9 cellular contexts compared by ENCODE assay signal in the genomic region with DNA sequence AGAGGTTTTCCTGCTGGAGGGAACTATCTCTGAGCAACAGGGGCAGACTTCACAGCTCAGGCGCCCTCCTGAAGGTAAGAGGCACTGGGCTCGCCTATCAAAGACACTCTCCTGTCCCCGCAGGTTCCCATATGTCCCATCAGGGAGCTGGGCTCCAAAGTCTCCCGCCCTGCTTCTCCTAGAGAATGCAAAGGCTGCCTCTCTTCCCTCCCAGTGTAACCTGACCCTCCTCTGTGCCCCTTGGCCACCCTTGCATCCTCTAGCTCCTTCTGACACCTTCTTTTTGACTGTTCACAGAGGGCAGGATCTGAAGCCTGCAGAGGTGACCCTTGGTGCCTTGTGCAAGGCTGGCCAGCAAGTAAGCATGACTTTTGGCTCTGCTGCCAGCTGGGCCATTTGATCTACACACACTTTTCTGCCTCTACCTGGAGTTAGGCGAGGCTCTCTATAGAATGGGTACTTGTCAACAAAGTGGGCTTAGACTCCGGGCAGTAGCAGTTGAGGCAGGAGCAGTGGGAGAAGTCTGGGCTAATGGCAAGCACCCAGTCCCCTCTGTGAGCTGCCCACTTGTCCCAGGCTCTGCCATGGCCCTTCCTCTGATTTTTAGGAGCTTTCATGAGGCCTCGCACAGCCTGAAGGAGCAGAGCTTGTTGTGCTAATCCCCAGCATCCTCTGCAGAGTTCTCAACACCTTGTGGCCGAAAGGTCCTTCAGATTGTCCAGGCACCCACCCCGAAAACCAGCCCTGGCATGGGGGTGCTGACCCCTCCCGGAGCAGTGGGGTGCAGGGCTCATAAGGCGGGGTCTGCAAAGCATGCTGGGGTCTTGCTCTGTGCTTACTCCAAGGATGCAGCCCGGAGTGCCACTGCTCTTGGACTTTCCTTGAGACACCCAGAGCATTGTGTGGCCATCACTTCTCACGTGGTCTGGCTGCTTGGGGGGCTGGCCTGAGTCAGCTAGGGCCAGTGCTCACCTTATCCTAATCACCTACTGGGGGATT.
DNase-seq lines count a peak whose midpoint lies in the region; ATAC-seq, FAIRE-seq and TF ChIP-seq lines count a peak whose summit lies in the region.
"Had no signal": no experiment of that assay in that cellular context is flagged by ENCODE, and none has a peak within 500 bp of the region (broad histone marks: within the 10 kb centered on the region; RNA-seq: fewer than 3 reads in every experiment).

No MANE protein-coding gene starts in this region.

- no peaks in the 10 kb centered on the region for H3K79me2 ChIP-seq in astrocyte (ENCODE audit: insufficient read depth, low read length)

- H3K27ac ChIP-seq in astrocyte (ENCODE audit: low read depth, low read length) (peak overlapping the region; percentile 70), thoracic aorta (peak overlapping the region in 1 of 2 donors; percentile 89), colonic mucosa (no peak overlapping the region)

- H3K27ac Mint-ChIP-seq in T-helper 2 cell treated with Interferon-gamma antibody and Interleukin-4, amounts not matched to agents 5 μg/mL and 100 μg/mL, for 36 hours = peak overlapping the region; percentile 64
- H3K27ac Mint-ChIP-seq in astrocyte (ENCODE audit: unreplicated experiment) (no peak overlapping the region), memory B cell (peak overlapping the region; percentile 60)

- no peaks in the 10 kb centered on the region for H3K36me3 Mint-ChIP-seq in T-helper 2 cell treated with Interferon-gamma antibody and Interleukin-4, amounts not matched to agents 5 μg/mL and 100 μg/mL, for 36 hours (ENCODE audit: low read depth)
- no peaks in the 10 kb centered on the region for H3K36me3 Mint-ChIP-seq in astrocyte (ENCODE audit: low read depth, unreplicated experiment)
- H3K36me3 Mint-ChIP-seq in memory B cell = no peaks in the 10 kb centered on the region

- H3K9me3 ChIP-seq in astrocyte (ENCODE audit: insufficient read depth, low read depth, low read length) (no peaks in the 10 kb centered on the region), thoracic aorta (no peaks in the 10 kb centered on the region), colonic mucosa (no peaks in the 10 kb centered on the region)

- H3K36me3 ChIP-seq in astrocyte (ENCODE audit: insufficient read depth, low read length) = no peaks in the 10 kb centered on the region
- H3K36me3 ChIP-seq in thoracic aorta = no peaks in the 10 kb centered on the region
- H3K36me3 ChIP-seq in colonic mucosa = no peaks in the 10 kb centered on the region

- intact Hi-C loops in colonic mucosa (cut with DNase I) = no loop called here

- peak overlapping the region; percentile 39 for H3K9ac ChIP-seq in astrocyte (ENCODE audit: low read length)
- peak overlapping the region in 1 of 2 donors; percentile 30 for H3K9ac ChIP-seq in colonic mucosa (ENCODE audit: low read depth in 2 of 2, low read length in 2 of 2)

- no peak for ATAC-seq in memory B cell (ENCODE audit: low read depth)
- no peak for ATAC-seq in thoracic aorta (ENCODE audit: insufficient number of reproducible peaks, low FRiP score, low read depth)
- ATAC-seq in GM21360 (IDR thresholded peaks at IDR 0.05; ENCODE audit: unreplicated experiment) = no peak

- H3K4me1 Mint-ChIP-seq in T-helper 2 cell treated with Interferon-gamma antibody and Interleukin-4, amounts not matched to agents 5 μg/mL and 100 μg/mL, for 36 hours (ENCODE audit: low read depth) = peaks cover 47% of the 10 kb centered on the region
- H3K4me1 Mint-ChIP-seq in astrocyte (ENCODE audit: low read depth, unreplicated experiment) = no peaks in the 10 kb centered on the region
- H3K4me1 Mint-ChIP-seq in memory B cell = peaks cover 31% of the 10 kb centered on the region

- H3K4me3 ChIP-seq in astrocyte (ENCODE audit: insufficient read depth, low read depth, low read length) (no peak overlapping the region), thoracic aorta (no peak overlapping the region), colonic mucosa (no peak overlapping the region)

- no peak for TF ChIP-seq CTCF in astrocyte (IDR thresholded peaks at IDR 0.05; ENCODE audit: insufficient read depth, low read depth, low read length)
- TF ChIP-seq CTCF in thoracic aorta (IDR thresholded peaks at IDR 0.05) = no peak
- no peak for TF ChIP-seq CTCF in colonic mucosa (IDR thresholded peaks at IDR 0.05)

- no peak overlapping the region for H2AFZ ChIP-seq in astrocyte (ENCODE audit: low read depth, low read length)

- H3K4me1 ChIP-seq in astrocyte (ENCODE audit: insufficient read depth, low read length) (peaks cover 31% of the 10 kb centered on the region), thoracic aorta (ENCODE audit: control insufficient read depth in 1 of 2, low read depth in 2 of 2) (peaks cover 27 to 46% of the 10 kb centered on the region in 2 donors), colonic mucosa (no peaks in the 10 kb centered on the region)

- peak overlapping the region; percentile 22 for H3K4me2 ChIP-seq in astrocyte (ENCODE audit: low read length)

- no peaks in the 10 kb centered on the region for H4K20me1 ChIP-seq in astrocyte (ENCODE audit: insufficient read depth, low read length)

- H3K27me3 ChIP-seq in astrocyte (ENCODE audit: insufficient read depth, low read length) = no peaks in the 10 kb centered on the region
- H3K27me3 ChIP-seq in thoracic aorta (replicated peaks; ENCODE audit: insufficient read depth) = no peaks in the 10 kb centered on the region
- H3K27me3 ChIP-seq in colonic mucosa = no peaks in the 10 kb centered on the region

- no peaks in the 10 kb centered on the region for H3K9me3 Mint-ChIP-seq in T-helper 2 cell treated with Interferon-gamma antibody and Interleukin-4, amounts not matched to agents 5 μg/mL and 100 μg/mL, for 36 hours
- peaks cover 15% of the 10 kb centered on the region for H3K9me3 Mint-ChIP-seq in astrocyte (ENCODE audit: unreplicated experiment)
- H3K9me3 Mint-ChIP-seq in memory B cell = no peaks in the 10 kb centered on the region
- H3K9me3 Mint-ChIP-seq: neural crest cell had no signal

- H3K4me3 Mint-ChIP-seq in T-helper 2 cell treated with Interferon-gamma antibody and Interleukin-4, amounts not matched to agents 5 μg/mL and 100 μg/mL, for 36 hours = no peak overlapping the region
- H3K4me3 Mint-ChIP-seq in astrocyte (ENCODE audit: unreplicated experiment) (no peak overlapping the region), memory B cell (no peak overlapping the region)
- H3K4me3 Mint-ChIP-seq: neural crest cell had no signal

- no peaks in the 10 kb centered on the region for H3K27me3 Mint-ChIP-seq in T-helper 2 cell treated with Interferon-gamma antibody and Interleukin-4, amounts not matched to agents 5 μg/mL and 100 μg/mL, for 36 hours (ENCODE audit: low read depth)
- H3K27me3 Mint-ChIP-seq in astrocyte (ENCODE audit: low read depth, unreplicated experiment) = peaks cover 28% of the 10 kb centered on the region
- H3K27me3 Mint-ChIP-seq in memory B cell = no peaks in the 10 kb centered on the region

- FAIRE-seq in astrocyte (lab: Jason Lieb, UNC) = no peak

- DNase-seq in T-helper 2 cell treated with Interferon-gamma antibody and Interleukin-4, amounts not matched to agents 5 μg/mL and 100 μg/mL, for 36 hours (ENCODE audit: low spot score) = peak; percentile 4
- DNase-seq in T-helper 2 cell (no peak), astrocyte (ENCODE audit: low read depth) (no peak), memory B cell (ENCODE audit: low spot score in 2 of 2) (no peak), thoracic aorta (ENCODE audit: low spot score) (peak; percentile 1), colonic mucosa (no peak), SKM-1 (lab: John Stamatoyannopoulos, UW; ENCODE audit: unreplicated experiment) (no peak)

Comparison
In these comparisons a context has a peak if more than half of its experiments do, and no peak if none do; other contexts are left out.
1. DNase-seq: peak in T-helper 2 cell treated with Interferon-gamma antibody and Interleukin-4, amounts not matched to agents 5 μg/mL and 100 μg/mL, for 36 hours (single experiment) and thoracic aorta (single experiment); none in T-helper 2 cell (0 of 5), astrocyte (single experiment), memory B cell (0 of 2), colonic mucosa (single experiment) and SKM-1 (single experiment).